In the genomic region with DNA sequence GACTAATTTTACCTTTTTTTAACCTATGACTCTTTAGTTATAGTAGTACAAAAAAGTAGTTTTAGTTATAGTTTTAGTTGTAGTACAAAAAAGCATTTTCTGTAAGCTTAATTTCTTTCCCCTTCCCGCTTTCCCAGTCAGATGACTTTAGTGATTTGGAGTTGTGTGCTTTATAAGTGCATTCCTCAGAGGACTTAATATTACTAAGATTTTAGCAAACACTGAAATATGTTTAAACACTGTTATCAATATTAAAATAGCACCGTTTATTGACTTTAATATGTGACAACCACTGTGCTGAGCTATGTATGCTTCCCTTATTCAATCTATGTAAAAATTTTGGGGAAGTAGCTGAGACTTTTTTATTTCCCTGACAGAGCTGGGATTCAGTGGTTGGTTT, we compare ENCODE assay signal across 30 cellular contexts. TPM values are rescaled to one million over a fixed set of nuclear protein-coding genes. Genes with fewer than 3 reads are reported as not detected.
"Had no signal": no experiment of that assay in that cellular context is flagged by ENCODE, and none has a peak within 500 bp of the region (broad histone marks: within the 10 kb centered on the region; RNA-seq: fewer than 3 reads in every experiment).

No MANE protein-coding gene starts in this region.

- H3K27me3 Mint-ChIP-seq: activated CD4-positive, alpha-beta T cell treated with anti-CD3 and anti-CD28 coated beads, Interleukin-2, amount 10 ng/mL, durations not matched to agents 24 days and 14 days; activated CD8-positive, alpha-beta memory T cell treated with anti-CD3 and anti-CD28 coated beads, Interleukin-2, amount 10 ng/mL, durations not matched to agents 7 days and 5 days; activated naive CD8-positive, alpha-beta T cell treated with anti-CD3 and anti-CD28 coated beads, Interleukin-2, amount 10 ng/mL, durations not matched to agents 7 days and 5 days; activated T-helper 17 cell treated with anti-CD3 and anti-CD28 coated beads, Interleukin-2, amount 50 U/mL, for 72 hours had no signal

- H3K36me3 ChIP-seq: breast epithelium had no signal

- ATAC-seq: activated CD8-positive, alpha-beta memory T cell treated with anti-CD3 and anti-CD28 coated beads, Interleukin-2, amount 10 ng/mL, durations not matched to agents 7 days and 5 days; activated T-cell treated with anti-CD3 and anti-CD28 coated beads, Interleukin-2, amount 50 U/mL, for 4 hours; activated T-helper 17 cell treated with anti-CD3 and anti-CD28 coated beads, Interleukin-2, amount 50 U/mL, for 72 hours; PC-3; SK-N-SH treated with all-trans-retinoic acid at 6 μM for 48 hours; WTC11 had no signal

- H3K27me3 ChIP-seq: adrenal gland, breast epithelium, SJSA1 had no signal

- H3K4me1 Mint-ChIP-seq: activated T-helper 17 cell treated with anti-CD3 and anti-CD28 coated beads, Interleukin-2, amount 50 U/mL, for 72 hours had no signal

- H3K27ac ChIP-seq: adrenal gland, breast epithelium, SJSA1 had no signal

- H3K4me3 Mint-ChIP-seq: activated CD4-positive, alpha-beta T cell treated with anti-CD3 and anti-CD28 coated beads, Interleukin-2, amount 10 ng/mL, durations not matched to agents 24 days and 14 days; activated CD8-positive, alpha-beta memory T cell treated with anti-CD3 and anti-CD28 coated beads, Interleukin-2, amount 10 ng/mL, durations not matched to agents 7 days and 5 days; activated naive CD4-positive, alpha-beta T cell treated with anti-CD3 and anti-CD28 coated beads for 36 hours; activated naive CD8-positive, alpha-beta T cell treated with anti-CD3 and anti-CD28 coated beads, Interleukin-2, amount 10 ng/mL, durations not matched to agents 7 days and 5 days; activated T-cell treated with anti-CD3 and anti-CD28 coated beads, Interleukin-2, amount 50 U/mL, for 4 hours; activated T-helper 17 cell treated with anti-CD3 and anti-CD28 coated beads, Interleukin-2, amount 50 U/mL, for 72 hours; T-helper 1 cell treated with Interleukin-12 subunit alpha and Interleukin-12 subunit beta and Interleukin-4 antibody, amounts not matched to agents 30 μg/mL and 1 μg/mL, for 36 hours; WTC11 had no signal

- DNase-seq: activated CD4-positive, alpha-beta T cell treated with anti-CD3 and anti-CD28 coated beads, Interleukin-2, amount 10 ng/mL, durations not matched to agents 24 days and 14 days; activated CD4-positive, alpha-beta T cell treated with anti-CD3 and anti-CD28 coated beads, Interleukin-2, amount 50 U/mL, for 48 hours; activated CD4-positive, CD25-positive, alpha-beta regulatory T cell treated with anti-CD3 and anti-CD28 coated beads, Interleukin-2, amount 50 U/mL, for 72 hours; activated CD8-positive, alpha-beta memory T cell treated with anti-CD3 and anti-CD28 coated beads, Interleukin-2, amount 10 ng/mL, durations not matched to agents 7 days and 5 days; activated gamma-delta T cell; activated naive CD4-positive, alpha-beta T cell treated with anti-CD3 and anti-CD28 coated beads for 36 hours; activated naive CD8-positive, alpha-beta T cell treated with anti-CD3 and anti-CD28 coated beads, Interleukin-2, amount 10 ng/mL, durations not matched to agents 7 days and 5 days; activated T-cell treated with anti-CD3 and anti-CD28 coated beads, Interleukin-2, amount 50 U/mL, for 4 hours; adrenal gland; aorta; central memory CD4-positive, alpha-beta T cell; KG1; NCI-H1048; NCI-H146; NCI-H187 treated with DMSO at 0.1 percent for 48 hours; NCI-H2081 treated with DMSO at 0.1 percent for 48 hours; NCI-H446; NCI-H524; PC-3; SHP77; T-helper 9 cell had no signal

- H3K27ac Mint-ChIP-seq: activated CD4-positive, alpha-beta T cell treated with anti-CD3 and anti-CD28 coated beads, Interleukin-2, amount 10 ng/mL, durations not matched to agents 24 days and 14 days; activated CD8-positive, alpha-beta memory T cell treated with anti-CD3 and anti-CD28 coated beads, Interleukin-2, amount 10 ng/mL, durations not matched to agents 7 days and 5 days; activated naive CD4-positive, alpha-beta T cell treated with anti-CD3 and anti-CD28 coated beads for 36 hours; activated naive CD8-positive, alpha-beta T cell treated with anti-CD3 and anti-CD28 coated beads, Interleukin-2, amount 10 ng/mL, durations not matched to agents 7 days and 5 days; activated T-helper 17 cell treated with anti-CD3 and anti-CD28 coated beads, Interleukin-2, amount 50 U/mL, for 72 hours; T-helper 1 cell treated with Interleukin-12 subunit alpha and Interleukin-12 subunit beta and Interleukin-4 antibody, amounts not matched to agents 30 μg/mL and 1 μg/mL, for 36 hours; WTC11 had no signal

- H3K9me3 Mint-ChIP-seq: activated CD4-positive, alpha-beta T cell treated with anti-CD3 and anti-CD28 coated beads, Interleukin-2, amount 10 ng/mL, durations not matched to agents 24 days and 14 days; activated naive CD4-positive, alpha-beta T cell treated with anti-CD3 and anti-CD28 coated beads for 36 hours; activated naive CD8-positive, alpha-beta T cell treated with anti-CD3 and anti-CD28 coated beads, Interleukin-2, amount 10 ng/mL, durations not matched to agents 7 days and 5 days; activated T-cell treated with anti-CD3 and anti-CD28 coated beads, Interleukin-2, amount 50 U/mL, for 4 hours; activated T-helper 17 cell treated with anti-CD3 and anti-CD28 coated beads, Interleukin-2, amount 50 U/mL, for 72 hours; T-helper 1 cell treated with Interleukin-12 subunit alpha and Interleukin-12 subunit beta and Interleukin-4 antibody, amounts not matched to agents 30 μg/mL and 1 μg/mL, for 36 hours; WTC11 had no signal

- H3K4me1 ChIP-seq: adrenal gland, breast epithelium, SJSA1 had no signal

- H3K9me3 ChIP-seq: adrenal gland, breast epithelium, SJSA1 had no signal

- H3K4me3 ChIP-seq: adrenal gland, breast epithelium, SJSA1 had no signal

- FAIRE-seq: RCC 7860 had no signal

RNA-seq across cellular contexts. Expression of a gene that starts 49.6 kb away (rescaled TPM):
- total RNA-seq: activated CD4-positive, alpha-beta T cell treated with anti-CD3 and anti-CD28 coated beads, Interleukin-2, amount 10 ng/mL, durations not matched to agents 24 days and 14 days; activated CD8-positive, alpha-beta memory T cell treated with anti-CD3 and anti-CD28 coated beads, Interleukin-2, amount 10 ng/mL, durations not matched to agents 7 days and 5 days; activated naive CD4-positive, alpha-beta T cell treated with anti-CD3 and anti-CD28 coated beads for 36 hours; activated naive CD8-positive, alpha-beta T cell treated with anti-CD3 and anti-CD28 coated beads, Interleukin-2, amount 10 ng/mL, durations not matched to agents 7 days and 5 days; activated T-cell treated with anti-CD3 and anti-CD28 coated beads, Interleukin-2, amount 50 U/mL, for 4 hours; adrenal gland; aorta; chondrocyte; MCF 10A; PC-3; SJSA1; WTC11 had no signal
- polyA plus RNA-seq: aorta had no signal
